Comparison of ENCODE assay signal across 7 cellular contexts in genomic region chr7:102544374-102544773, GRCh38. TPM values are rescaled to one million over a fixed set of nuclear protein-coding genes. Genes with fewer than 3 reads are reported as not detected.
"Had no signal": no experiment of that assay in that cellular context is flagged by ENCODE, and none has a peak within 500 bp of the region (broad histone marks: within the 10 kb centered on the region; RNA-seq: fewer than 3 reads in every experiment).

No MANE protein-coding gene starts in this region.

RNA-seq across cellular contexts. Expression of gene SPDYE2, which starts 6.7 kb away (rescaled TPM):
- total RNA-seq: GM23248, GM23338, H1, H4, H7, H9, HFFc6 had no signal
- polyA plus RNA-seq: H1 had no signal
